1 cellular context compared by ENCODE assay signal in the genomic region with DNA sequence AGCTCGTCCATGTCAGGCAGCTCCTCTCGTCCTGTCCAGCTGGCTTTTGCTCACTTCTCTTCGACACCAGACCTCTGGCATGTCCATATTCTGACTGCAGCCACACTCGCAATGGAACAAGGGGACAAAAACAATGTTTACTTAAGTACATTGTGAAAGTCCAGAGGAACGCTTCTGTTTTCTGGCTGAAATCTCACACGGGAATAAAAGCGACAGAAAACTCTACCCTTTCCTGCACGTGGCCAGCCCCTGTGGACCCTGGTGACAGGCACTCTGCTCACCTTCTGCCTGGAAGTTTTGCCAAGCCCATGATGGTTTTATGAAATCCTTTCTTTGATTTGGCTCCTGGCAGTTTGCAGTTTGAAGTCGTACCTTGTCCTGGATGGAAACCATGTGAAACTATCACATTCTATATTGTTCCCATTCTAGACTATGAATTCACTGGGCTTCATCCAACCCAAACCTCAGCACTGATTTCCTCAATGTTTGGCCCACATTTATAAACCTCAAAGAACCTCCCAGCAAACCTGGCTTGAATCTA.
TF ChIP-seq lines count a peak whose summit lies in the region.

No MANE protein-coding gene starts in this region.

TF ChIP-seq in IMR-90, 13 proteins besides CTCF, POLR2A, EP300 and RAD21:
- TF ChIP-seq, protein P1, sequence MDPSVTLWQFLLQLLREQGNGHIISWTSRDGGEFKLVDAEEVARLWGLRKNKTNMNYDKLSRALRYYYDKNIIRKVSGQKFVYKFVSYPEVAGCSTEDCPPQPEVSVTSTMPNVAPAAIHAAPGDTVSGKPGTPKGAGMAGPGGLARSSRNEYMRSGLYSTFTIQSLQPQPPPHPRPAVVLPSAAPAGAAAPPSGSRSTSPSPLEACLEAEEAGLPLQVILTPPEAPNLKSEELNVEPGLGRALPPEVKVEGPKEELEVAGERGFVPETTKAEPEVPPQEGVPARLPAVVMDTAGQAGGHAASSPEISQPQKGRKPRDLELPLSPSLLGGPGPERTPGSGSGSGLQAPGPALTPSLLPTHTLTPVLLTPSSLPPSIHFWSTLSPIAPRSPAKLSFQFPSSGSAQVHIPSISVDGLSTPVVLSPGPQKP (IDR thresholded peaks at IDR 0.05; ENCODE audit: borderline replicate concordance, low read depth, low read length): no peak
- no peak for TF ChIP-seq CHD1 (IDR thresholded peaks at IDR 0.05; ENCODE audit: low read depth, low read length)
